In genomic region chr12:88472248-88472647, GRCh38 we compare ENCODE assay signal across 17 cellular contexts.
DNase-seq lines count a peak whose midpoint lies in the region; ATAC-seq and TF ChIP-seq lines count a peak whose summit lies in the region.
"Had no signal": no experiment of that assay in that cellular context is flagged by ENCODE, and none has a peak within 500 bp of the region (broad histone marks: within the 10 kb centered on the region; RNA-seq: fewer than 3 reads in every experiment).

No MANE protein-coding gene starts in this region.

- H2BK5ac ChIP-seq in IMR-90 (ENCODE audit: low read depth, low read length, poor library complexity, severe bottlenecking) = peak overlapping the region; percentile 52

- no peak for ATAC-seq in IMR-90 (ENCODE audit: low read depth)
- ATAC-seq in right cardiac atrium = no peak
- ATAC-seq: activated T-cell treated with anti-CD3 and anti-CD28 coated beads, Interleukin-2, amount 50 U/mL, for 72 hours; K562 had no signal

- H2BK15ac ChIP-seq in IMR-90 (ENCODE audit: low read depth, low read length) = 0 out of 3 replicates have a peak overlapping the region, but pooled peaks have one; percentile 35

- BruUV-seq in IMR-90 (replicated peaks; lab: Mats Ljungman, UMichigan) = no TSS peak

- H3K36me3 ChIP-seq in IMR-90 (ENCODE audit: control insufficient read depth, insufficient read depth, low read length) (no peaks in the 10 kb centered on the region), brain microvascular endothelial cell (replicated peaks) (no peaks in the 10 kb centered on the region), iPS-20b (ENCODE audit: insufficient read depth, low read depth, low read length) (no peaks in the 10 kb centered on the region), SJCRH30 (no peaks in the 10 kb centered on the region)
- H3K36me3 ChIP-seq: ovary had no signal

- H3K27ac ChIP-seq in IMR-90 (ENCODE audit: insufficient read depth, low read length) = no peak overlapping the region
- no peak overlapping the region for H3K27ac ChIP-seq in brain microvascular endothelial cell
- no peak overlapping the region for H3K27ac ChIP-seq in iPS-20b (ENCODE audit: low read length)
- no peak overlapping the region for H3K27ac ChIP-seq in SJCRH30
- no peak overlapping the region for H3K27ac ChIP-seq in right cardiac atrium (ENCODE audit: low read length)
- H3K27ac ChIP-seq: ovary had no signal

- H3K9me3 ChIP-seq in IMR-90 (ENCODE audit: control insufficient read depth, insufficient read depth, low read length) (no peaks in the 10 kb centered on the region), iPS-20b (ENCODE audit: insufficient read depth, low read depth, low read length) (peaks cover 10% of the 10 kb centered on the region), SJCRH30 (replicated peaks) (no peaks in the 10 kb centered on the region), right cardiac atrium (ENCODE audit: control insufficient read depth, low read length) (no peaks in the 10 kb centered on the region)
- H3K9me3 ChIP-seq: ovary had no signal

- no CpG with 5 or more reads among the region's 2 CpGs for WGBS in IMR-90 (ENCODE audit: extremely low coverage in 2 of 2, insufficient read length in 1 of 2), 2 experiments
- WGBS in right cardiac atrium = 90% methylated on average over 2 of the region's 2 CpGs

- no peak overlapping the region for H4K5ac ChIP-seq in IMR-90 (ENCODE audit: low read depth, low read length)

- H4K20me1 ChIP-seq in IMR-90 (ENCODE audit: insufficient read depth, low read length) = no peaks in the 10 kb centered on the region

- no peaks in the 10 kb centered on the region for H3K9me1 ChIP-seq in IMR-90 (ENCODE audit: insufficient read depth, low read length)

- H2BK20ac ChIP-seq in IMR-90 (ENCODE audit: low read depth, low read length) = no peak overlapping the region; the same call in 1 of the 2 replicates

- H3K18ac ChIP-seq in IMR-90 (ENCODE audit: low read depth, low read length) = no peak overlapping the region; the same call in 1 of the 2 replicates

- intact Hi-C loops in IMR-90 (cut with micrococcal nuclease) = no loop called here
- intact Hi-C loops in right cardiac atrium (cut with DNase I) = no loop called here

- CTCF ChIA-PET in IMR-90 (lab: Yijun Ruan, JAX) = interaction anchor here (0.8 kb wide), 1 partner anchor 20 kb away, joined by 3 read pairs; no protein-coding TSS in a partner anchor

- no peak overlapping the region; the same call in 1 of the 2 replicates for H3K4ac ChIP-seq in IMR-90 (ENCODE audit: low read depth, low read length)

- 0 out of 2 replicates have a peak overlapping the region, but pooled peaks have one; percentile 30 for H2BK120ac ChIP-seq in IMR-90 (ENCODE audit: low read depth, low read length)

- H3K56ac ChIP-seq in IMR-90 (ENCODE audit: extremely low read depth, insufficient read depth, low read length) = no peak overlapping the region

- no peak overlapping the region for H3K23ac ChIP-seq in IMR-90 (ENCODE audit: low read depth, low read length)

- no peak for TF ChIP-seq POLR2A in IMR-90 (IDR thresholded peaks at IDR 0.05; ENCODE audit: low read depth, low read length)

- TF ChIP-seq RAD21 in IMR-90 (IDR thresholded peaks at IDR 0.05; ENCODE audit: low read length) = no peak

- peaks cover 2% of the 10 kb centered on the region; the same call in 1 of the 2 replicates for H3K4me1 ChIP-seq in IMR-90 (ENCODE audit: control insufficient read depth, insufficient read depth, low read length)
- peaks cover 16% of the 10 kb centered on the region; the same call in 1 of the 2 replicates for H3K4me1 ChIP-seq in iPS-20b (ENCODE audit: insufficient read depth, low read length)
- H3K4me1 ChIP-seq in SJCRH30 = peaks cover 4% of the 10 kb centered on the region; the same call in 1 of the 2 replicates
- H3K4me1 ChIP-seq in right cardiac atrium (ENCODE audit: control insufficient read depth, insufficient read depth, low read length) = no peaks in the 10 kb centered on the region

- H4K91ac ChIP-seq in IMR-90 (ENCODE audit: insufficient read depth, low read depth, low read length) = no peak overlapping the region

- in situ Hi-C loops in IMR-90 (cut with MboI; ENCODE audit: low sequenced_read_pairs) = no loop called here
- in situ Hi-C loops in brain microvascular endothelial cell (cut with HindIII; ENCODE audit: low pct_ligation_motif_present, low sequenced_read_pairs) = no loop called here

- DNase-seq in EH (ENCODE audit: low read depth) (peak; percentile 43), IMR-90 (peak; percentile 41), brain microvascular endothelial cell (peak; percentile 9), NCI-H446 (lab: John Stamatoyannopoulos, UW) (no peak), SJCRH30 (no peak), DMS153 treated with DMSO at 0.1 percent for 48 hours (lab: John Stamatoyannopoulos, UW; ENCODE audit: unreplicated experiment) (no peak), right cardiac atrium (no peak)
- DNase-seq: activated naive CD8-positive, alpha-beta T cell treated with anti-CD3 and anti-CD28 coated beads, Interleukin-2, amount 10 ng/mL, durations not matched to agents 7 days and 5 days; activated T-cell treated with anti-CD3 and anti-CD28 coated beads, Interleukin-2, amount 50 U/mL, for 72 hours; COR-L47; effector memory CD4-positive, alpha-beta T cell; foreskin melanocyte; NCI-H1092 treated with DMSO at 0.1 percent for 48 hours; NK-92 treated with Interleukin-12 subunit alpha and Interleukin-12 subunit beta, amount 100 ng/mL, for 24 hours; ovary had no signal

- H3K9ac ChIP-seq in IMR-90 (ENCODE audit: low read depth, low read length) = no peak overlapping the region
- H3K9ac ChIP-seq in iPS-20b (ENCODE audit: low read depth, low read length) = no peak overlapping the region

- H3K14ac ChIP-seq in IMR-90 (replicated peaks; ENCODE audit: low read depth, low read length) = no peak overlapping the region

- H2AK5ac ChIP-seq in IMR-90 (ENCODE audit: low read depth, low read length) = no peak overlapping the region

- dilution Hi-C loops in IMR-90 (cut with HindIII; ENCODE audit: low sequenced_read_pairs, unreplicated experiment) = no loop called here

- H3K79me1 ChIP-seq in IMR-90 (ENCODE audit: low read depth in 1 of 2, low read length in 2 of 2) = no peaks in the 10 kb centered on the region

- no peak overlapping the region; a peak in 1 of 4 replicates for H4K8ac ChIP-seq in IMR-90 (ENCODE audit: low read depth in 2 of 2, low read length in 2 of 2)

- no peak overlapping the region for H3K4me2 ChIP-seq in IMR-90 (ENCODE audit: low read depth, low read length)

- POLR2A ChIA-PET in IMR-90 (lab: Charles Lee; ENCODE audit: unreplicated experiment) = no interaction called here

- no peaks in the 10 kb centered on the region for H3K27me3 ChIP-seq in IMR-90 (ENCODE audit: control insufficient read depth, insufficient read depth, low read length)
- no peaks in the 10 kb centered on the region for H3K27me3 ChIP-seq in brain microvascular endothelial cell (replicated peaks)
- no peaks in the 10 kb centered on the region for H3K27me3 ChIP-seq in iPS-20b (ENCODE audit: insufficient read depth, low read length)
- H3K27me3 ChIP-seq in SJCRH30 = no peaks in the 10 kb centered on the region
- no peaks in the 10 kb centered on the region for H3K27me3 ChIP-seq in right cardiac atrium (ENCODE audit: control insufficient read depth, insufficient read depth)
- H3K27me3 ChIP-seq: ovary had no signal

- no peak overlapping the region for H2AFZ ChIP-seq in IMR-90 (replicated peaks; ENCODE audit: low read length, poor library complexity)

- H2AK9ac ChIP-seq in IMR-90 (replicated peaks; ENCODE audit: low read depth, low read length, poor library complexity) = no peak overlapping the region

- no peak for TF ChIP-seq CTCF in IMR-90 (conservative IDR thresholded peaks at IDR 0.05; ENCODE audit: low read depth, low read length)
- TF ChIP-seq CTCF in brain microvascular endothelial cell (IDR thresholded peaks at IDR 0.05; ENCODE audit: low read depth, low read length, missing control alignments) = no peak

- H3K4me3 ChIP-seq in IMR-90 (ENCODE audit: insufficient read depth, low read depth, low read length) = no peak overlapping the region
- H3K4me3 ChIP-seq in brain microvascular endothelial cell (ENCODE audit: low read depth, low read length) = no peak overlapping the region
- H3K4me3 ChIP-seq in iPS-20b (ENCODE audit: low read length) = peak overlapping the region; percentile 29; the same call in 1 of the 2 replicates
- H3K4me3 ChIP-seq in SJCRH30 = no peak overlapping the region
- no peak overlapping the region for H3K4me3 ChIP-seq in right cardiac atrium (ENCODE audit: low read length)
- H3K4me3 ChIP-seq: K562, ovary had no signal

TF ChIP-seq in IMR-90, 13 proteins besides CTCF, POLR2A, EP300 and RAD21:
- peak; percentile 41 for TF ChIP-seq CEBPB (IDR thresholded peaks at IDR 0.05; ENCODE audit: low read depth, low read length)
- TF ChIP-seq, protein P1, sequence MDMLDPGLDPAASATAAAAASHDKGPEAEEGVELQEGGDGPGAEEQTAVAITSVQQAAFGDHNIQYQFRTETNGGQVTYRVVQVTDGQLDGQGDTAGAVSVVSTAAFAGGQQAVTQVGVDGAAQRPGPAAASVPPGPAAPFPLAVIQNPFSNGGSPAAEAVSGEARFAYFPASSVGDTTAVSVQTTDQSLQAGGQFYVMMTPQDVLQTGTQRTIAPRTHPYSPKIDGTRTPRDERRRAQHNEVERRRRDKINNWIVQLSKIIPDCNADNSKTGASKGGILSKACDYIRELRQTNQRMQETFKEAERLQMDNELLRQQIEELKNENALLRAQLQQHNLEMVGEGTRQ (IDR thresholded peaks at IDR 0.05; ENCODE audit: low read depth, low read length) = no peak

Comparison
In these comparisons a context has a peak if more than half of its experiments do, and no peak if none do; other contexts are left out.
1. DNase-seq: peak in EH (single experiment), IMR-90 (single experiment) and brain microvascular endothelial cell (single experiment); none in NCI-H446 (0 of 2), SJCRH30 (0 of 2), DMS153 treated with DMSO at 0.1 percent for 48 hours (single experiment) and right cardiac atrium (0 of 3).